In the genomic region with DNA sequence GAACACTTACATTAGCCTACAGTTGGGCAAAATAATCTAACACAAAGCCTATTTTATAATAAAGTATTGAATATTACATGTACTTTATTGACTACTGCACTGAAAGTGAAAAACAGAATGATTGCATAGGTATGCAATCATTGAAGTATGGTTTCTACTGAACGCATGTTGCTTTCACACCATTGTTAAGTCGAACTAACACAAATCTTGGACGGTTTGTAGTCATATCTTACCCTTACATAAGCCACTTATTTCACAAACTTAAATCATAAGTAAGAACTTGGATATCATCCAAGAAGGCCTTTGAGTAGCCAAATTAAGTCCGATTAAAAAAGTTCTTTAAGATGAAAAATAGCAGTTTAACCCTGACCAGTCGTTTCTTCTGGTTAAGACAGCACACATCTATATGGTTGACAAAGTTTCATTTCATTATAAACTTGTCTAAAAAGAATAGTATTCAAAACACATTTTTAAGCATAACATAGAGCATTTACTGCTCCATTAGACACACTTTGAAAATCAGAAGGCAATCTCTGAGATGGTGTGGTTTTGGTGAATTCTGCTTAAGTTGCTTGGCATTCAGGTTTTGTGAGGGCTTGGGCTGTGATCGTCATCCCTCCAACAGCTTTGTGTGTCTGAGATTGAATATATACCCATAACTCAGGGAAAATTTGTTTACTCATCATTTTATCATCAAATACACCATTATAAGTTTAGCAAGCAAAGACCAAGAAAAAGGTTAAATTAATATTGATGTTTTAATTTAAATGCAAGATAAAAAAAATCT, we compare ENCODE assay signal across 11 cellular contexts.
DNase-seq lines count a peak whose midpoint lies in the region; ATAC-seq, FAIRE-seq and TF ChIP-seq lines count a peak whose summit lies in the region.
"Had no signal": no experiment of that assay in that cellular context is flagged by ENCODE, and none has a peak within 500 bp of the region (broad histone marks: within the 10 kb centered on the region; RNA-seq: fewer than 3 reads in every experiment).

No MANE protein-coding gene starts in this region.

- H3K36me3 ChIP-seq in HepG2 (replicated peaks in 1 of 2; ENCODE audit: control insufficient read depth in 1 of 2, insufficient read depth in 2 of 2, low read length in 2 of 2) (no peaks in the 10 kb centered on the region), right lobe of liver (no peaks in the 10 kb centered on the region)
- H3K36me3 ChIP-seq: ovary had no signal

- no peak overlapping the region for H3K27ac ChIP-seq in HepG2 (ENCODE audit: extremely low read length, insufficient read depth, low read length)
- no peak overlapping the region for H3K27ac ChIP-seq in right lobe of liver
- H3K27ac ChIP-seq: dorsolateral prefrontal cortex, ovary had no signal

- intact Hi-C loops in HepG2 (cut with micrococcal nuclease; ENCODE audit: unreplicated experiment) (no loop called here), right lobe of liver (cut with DNase I) (no loop called here)

- H3K4me1 ChIP-seq in HepG2 (ENCODE audit: insufficient read depth, low read length) (no peaks in the 10 kb centered on the region), right lobe of liver (peaks cover 0 to 4% (median 0%) of the 10 kb centered on the region in 4 donors)

- TF ChIP-seq EP300 in HepG2 (IDR thresholded peaks at IDR 0.05; ENCODE audit: low read depth in 2 of 2, low read length in 2 of 2) (no peak), HepG2 (CRISPR knock-in tag; IDR thresholded peaks at IDR 0.05; ENCODE audit: borderline replicate concordance) (no peak)

- TF ChIP-seq CTCF in HepG2 (CRISPR knock-in tag; IDR thresholded peaks at IDR 0.05) (no peak), right lobe of liver (IDR thresholded peaks at IDR 0.05) (no peak), WI38 (IDR thresholded peaks at IDR 0.05; ENCODE audit: low read depth, low read length) (no peak), fibroblast of pulmonary artery (IDR thresholded peaks at IDR 0.05; ENCODE audit: low read length, missing control alignments) (no peak)

- POLR2A ChIA-PET in HepG2 (lab: Yijun Ruan, JAX): no interaction called here

- 29% methylated on average over 6 of the region's 6 CpGs for WGBS in HepG2 (ENCODE audit: low lambda C conversion rate)
- 64% methylated on average over 6 of the region's 6 CpGs for WGBS in right lobe of liver (ENCODE audit: insufficient coverage, low coverage, low lambda C conversion rate, missing lambda C conversion rate)

- no peak for TF ChIP-seq POLR2A in HepG2 (IDR thresholded peaks at IDR 0.05; ENCODE audit: insufficient read depth in 1 of 2, low read depth in 2 of 2, low read length in 2 of 2)
- TF ChIP-seq POLR2A in right lobe of liver (IDR thresholded peaks at IDR 0.05): no peak
- no peak for TF ChIP-seq POLR2A in GM18505 (IDR thresholded peaks at IDR 0.05; ENCODE audit: borderline replicate concordance, extremely low read depth, insufficient read depth, insufficient read length)

- in situ Hi-C loops in HepG2 (cut with HindIII; ENCODE audit: extremely low pct_ligation_motif_present, low pct_unique_long_range_greater_than_20kb): no loop called here

- H3K9ac ChIP-seq in HepG2 (ENCODE audit: insufficient read depth, low read depth, low read length): no peak overlapping the region

- H4K20me1 ChIP-seq in HepG2 (ENCODE audit: insufficient read depth, low read length): no peaks in the 10 kb centered on the region

- no peak for TF ChIP-seq RAD21 in HepG2 (CRISPR knock-in tag; IDR thresholded peaks at IDR 0.05)

- no peak overlapping the region for H2AFZ ChIP-seq in HepG2 (ENCODE audit: low read length)

- CTCF ChIA-PET in HepG2 (lab: Yijun Ruan, JAX; ENCODE audit: low intra/inter-chr PET ratio, low total read pairs): no interaction called here

- ATAC-seq in HepG2 (no peak), right lobe of liver (no peak), GM18505 (IDR thresholded peaks at IDR 0.05; ENCODE audit: unreplicated experiment) (no peak), HG02678 (IDR thresholded peaks at IDR 0.05; ENCODE audit: unreplicated experiment) (no peak)
- ATAC-seq: activated CD8-positive, alpha-beta memory T cell treated with anti-CD3 and anti-CD28 coated beads, Interleukin-2, amount 10 ng/mL, durations not matched to agents 7 days and 5 days had no signal

- no peak overlapping the region for H3K4me3 ChIP-seq in HepG2 (replicated peaks in 1 of 3; ENCODE audit: insufficient read depth in 1 of 3, low read depth in 2 of 3, low read length in 3 of 3)
- no peak overlapping the region for H3K4me3 ChIP-seq in right lobe of liver
- peak overlapping the region; percentile 38; the same call in 1 of the 2 replicates for H3K4me3 ChIP-seq in WI38 (ENCODE audit: low read depth, low read length)
- H3K4me3 ChIP-seq in fibroblast of pulmonary artery (replicated peaks; ENCODE audit: low read depth, low read length): no peak overlapping the region
- H3K4me3 ChIP-seq: dorsolateral prefrontal cortex, ovary had no signal

- H3K9me3 ChIP-seq in HepG2 (ENCODE audit: low read length) (no peaks in the 10 kb centered on the region), right lobe of liver (no peaks in the 10 kb centered on the region)
- H3K9me3 ChIP-seq: ovary had no signal

- H3K4me2 ChIP-seq in HepG2 (ENCODE audit: low read depth, low read length): no peak overlapping the region

- FAIRE-seq in HepG2 (lab: Jason Lieb, UNC): no peak
- FAIRE-seq in urothelium cell line (lab: Jason Lieb, UNC): peak; percentile 35

- H3K27me3 ChIP-seq in HepG2 (ENCODE audit: control insufficient read depth in 1 of 2, insufficient read depth in 2 of 2, low read length in 2 of 2) (peaks cover 0 to 5% of the 10 kb centered on the region in 2 experiments; a peak in 1 of 5 replicates), right lobe of liver (no peaks in the 10 kb centered on the region)
- H3K27me3 ChIP-seq: ovary had no signal

- no TSS peak for BruUV-seq in HepG2 (replicated peaks; lab: Mats Ljungman, UMichigan)

- no peaks in the 10 kb centered on the region for H3K79me2 ChIP-seq in HepG2 (ENCODE audit: insufficient read depth, low read length)

- no peak for DNase-seq in HepG2 (ENCODE audit: low spot score)
- DNase-seq in right lobe of liver: no peak
- peak; percentile 89 for DNase-seq in fibroblast of pulmonary artery (ENCODE audit: low read depth)
- DNase-seq in urothelium cell line (ENCODE audit: low spot score): no peak
- DNase-seq in hepatic stellate cell (ENCODE audit: low spot score): no peak
- DNase-seq: activated CD8-positive, alpha-beta memory T cell treated with anti-CD3 and anti-CD28 coated beads, Interleukin-2, amount 10 ng/mL, durations not matched to agents 7 days and 5 days; dorsolateral prefrontal cortex had no signal

TF ChIP-seq in HepG2, 621 proteins besides CTCF, POLR2A, EP300 and RAD21:
- TF ChIP-seq ZNF543 (CRISPR knock-in tag; IDR thresholded peaks at IDR 0.05): no peak
- peak; percentile 78 for TF ChIP-seq MAFF (IDR thresholded peaks at IDR 0.05; ENCODE audit: low read depth, low read length)
- TF ChIP-seq MAFK (conservative IDR thresholded peaks at IDR 0.05 in 1 of 2, IDR thresholded peaks at IDR 0.05 in 1 of 2; ENCODE audit: low read length in 2 of 2): peak; percentile 81 to 87
- no peak for TF ChIP-seq ZNF773 (CRISPR knock-in tag; IDR thresholded peaks at IDR 0.05; ENCODE audit: borderline replicate concordance)
